ENCODE assay signal across 8 cellular contexts in the genomic region with DNA sequence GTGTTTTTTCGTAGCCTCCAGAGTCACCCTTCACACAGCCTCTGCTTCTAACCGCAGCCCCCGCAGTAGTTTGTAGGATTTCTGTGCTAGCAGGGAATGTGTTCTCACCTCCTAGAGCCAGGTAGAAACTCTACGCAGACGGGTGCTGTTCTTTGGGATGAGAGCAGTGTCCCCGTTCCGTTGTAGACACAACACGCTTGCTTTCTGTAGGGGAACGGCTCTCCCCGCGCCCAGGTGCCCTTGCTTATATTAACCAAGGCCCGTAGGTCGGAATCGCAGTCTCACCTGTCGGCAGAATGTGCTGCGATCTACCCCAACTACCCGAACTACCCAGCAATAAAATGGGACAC.
DNase-seq lines count a peak whose midpoint lies in the region; ATAC-seq and TF ChIP-seq lines count a peak whose summit lies in the region.

No MANE protein-coding gene starts in this region.

- no peaks in the 10 kb centered on the region for H3K36me3 ChIP-seq in CD8-positive, alpha-beta T cell (ENCODE audit: insufficient read depth, low read length)
- H3K36me3 ChIP-seq in HUES48 (ENCODE audit: control insufficient read depth, insufficient read depth, low read length): no peaks in the 10 kb centered on the region
- no peaks in the 10 kb centered on the region for H3K36me3 ChIP-seq in mammary epithelial cell (ENCODE audit: insufficient read depth, low read length)
- no peaks in the 10 kb centered on the region for H3K36me3 ChIP-seq in muscle layer of colon (ENCODE audit: insufficient read depth, low read length)

- DNase-seq in CD8-positive, alpha-beta T cell: peak in 5 of 7 experiments; percentile 5 to 64 (median 26)
- DNase-seq in mammary epithelial cell: no peak
- DNase-seq in anterior cingulate cortex (lab: John Stamatoyannopoulos, UW): no peak
- DNase-seq in stimulated activated CD4-positive, alpha-beta T cell treated with anti-CD3 and anti-CD28 coated beads, Interleukin-4, amount 100 ng/mL, for 24 hours: no peak

- in situ Hi-C loops in mammary epithelial cell (cut with MboI; ENCODE audit: low sequenced_read_pairs in 2 of 2): loop anchor here in 1 of 2 donors (5.0 kb wide), 1 partner anchor 68 kb away; no protein-coding TSS in a partner anchor

- no peaks in the 10 kb centered on the region for H3K79me2 ChIP-seq in mammary epithelial cell (ENCODE audit: insufficient read depth, low read length)

- dilution Hi-C loops in mammary epithelial cell (cut with HindIII; ENCODE audit: low sequenced_read_pairs): no loop called here

- peaks cover 19% of the 10 kb centered on the region for H3K4me1 Mint-ChIP-seq in CD8-positive, alpha-beta T cell (ENCODE audit: low read depth)

- POLR2A ChIA-PET in CD8-positive, alpha-beta T cell (lab: Charles Lee): interaction anchor here (1.1 to 1.4 kb wide), 2 partner anchors 70 to 72 kb away, joined by 3 to 8 read pairs; no protein-coding TSS in a partner anchor

- ATAC-seq in CD8-positive, alpha-beta T cell: peak; percentile 11
- no peak for ATAC-seq in GM19035 (IDR thresholded peaks at IDR 0.05; ENCODE audit: unreplicated experiment)
- ATAC-seq in GM21723 (IDR thresholded peaks at IDR 0.05; ENCODE audit: unreplicated experiment): no peak

- peak overlapping the region; percentile 85 for H3K27ac ChIP-seq in CD8-positive, alpha-beta T cell (ENCODE audit: low read depth, low read length)
- H3K27ac ChIP-seq in HUES48 (ENCODE audit: low read depth, low read length) (peak overlapping the region; percentile 89), mammary epithelial cell (ENCODE audit: insufficient read depth, low read depth, low read length) (peak overlapping the region; percentile 57), muscle layer of colon (ENCODE audit: low read depth, low read length) (no peak overlapping the region)

- no peaks in the 10 kb centered on the region for H4K20me1 ChIP-seq in mammary epithelial cell (ENCODE audit: insufficient read depth, low read length)

- CTCF ChIA-PET in CD8-positive, alpha-beta T cell (lab: Charles Lee): interaction anchor here (1.1 kb wide), 1 partner anchor 9 kb away, joined by 3 read pairs; no protein-coding TSS in a partner anchor
- CTCF ChIA-PET in mammary epithelial cell (lab: Charles Lee; ENCODE audit: low non-redundant PET): interaction anchor here (0.8 kb wide), 1 partner anchor 70 kb away, joined by 3 read pairs; no protein-coding TSS in a partner anchor

- peak overlapping the region; percentile 98 for H2AFZ ChIP-seq in mammary epithelial cell (ENCODE audit: low read depth, low read length)

- H3K9ac ChIP-seq in HUES48 (ENCODE audit: low read depth, low read length): peak overlapping the region; percentile 57
- H3K9ac ChIP-seq in mammary epithelial cell (ENCODE audit: insufficient read depth, low read length): peak overlapping the region; percentile 56
- H3K9ac ChIP-seq in muscle layer of colon (ENCODE audit: low read length): peak overlapping the region; percentile 53

- peak overlapping the region; percentile 99 for H3K27ac Mint-ChIP-seq in CD8-positive, alpha-beta T cell

- H3K9me3 Mint-ChIP-seq in CD8-positive, alpha-beta T cell: no peaks in the 10 kb centered on the region

- intact Hi-C loops in CD8-positive, alpha-beta T cell (cut with DNase I, micrococcal nuclease): loop anchor here in 1 of 2 experiments (1.0 kb wide), 1 partner anchor 70 kb away; no protein-coding TSS in a partner anchor
- intact Hi-C loops in mammary epithelial cell (cut with micrococcal nuclease): loop anchor here (1.0 to 2.0 kb wide), 3 partner anchors 11 to 125 kb away; no protein-coding TSS in a partner anchor

- H3K4me1 ChIP-seq in CD8-positive, alpha-beta T cell (ENCODE audit: insufficient read depth, low read length): no peaks in the 10 kb centered on the region
- peaks cover 4% of the 10 kb centered on the region for H3K4me1 ChIP-seq in HUES48 (ENCODE audit: control insufficient read depth, insufficient read depth, low read length)
- H3K4me1 ChIP-seq in mammary epithelial cell (ENCODE audit: insufficient read depth, low read length): peaks cover 13% of the 10 kb centered on the region
- peaks cover 5% of the 10 kb centered on the region for H3K4me1 ChIP-seq in muscle layer of colon (ENCODE audit: insufficient read depth, low read length)

- peaks cover 7% of the 10 kb centered on the region for H3K36me3 Mint-ChIP-seq in CD8-positive, alpha-beta T cell

- TF ChIP-seq CTCF in CD8-positive, alpha-beta T cell (IDR thresholded peaks at IDR 0.05): no peak
- TF ChIP-seq CTCF in mammary epithelial cell (conservative IDR thresholded peaks at IDR 0.05 in 1 of 2, IDR thresholded peaks at IDR 0.05 in 1 of 2; ENCODE audit: extremely low read depth in 1 of 2, insufficient read depth in 1 of 2, low read depth in 1 of 2, low read length in 2 of 2): no peak

- H3K9me3 ChIP-seq in CD8-positive, alpha-beta T cell (ENCODE audit: low read length): no peaks in the 10 kb centered on the region
- H3K9me3 ChIP-seq in HUES48 (ENCODE audit: control insufficient read depth, insufficient read depth, low read length): no peaks in the 10 kb centered on the region
- H3K9me3 ChIP-seq in mammary epithelial cell (replicated peaks; ENCODE audit: insufficient read depth, low read length): no peaks in the 10 kb centered on the region
- H3K9me3 ChIP-seq in muscle layer of colon (ENCODE audit: low read length): no peaks in the 10 kb centered on the region

- no TSS peak for BruUV-seq in mammary epithelial cell (replicated peaks; lab: Mats Ljungman, UMichigan)

- 5% methylated on average over 16 of the region's 17 CpGs for WGBS in mammary epithelial cell (ENCODE audit: low coverage, missing lambda C conversion rate)

- peak overlapping the region; percentile 62 for H3K4me3 ChIP-seq in CD8-positive, alpha-beta T cell (ENCODE audit: low read depth, low read length)
- H3K4me3 ChIP-seq in HUES48 (ENCODE audit: low read depth, low read length): peak overlapping the region; percentile 59
- H3K4me3 ChIP-seq in mammary epithelial cell (replicated peaks in 1 of 3; ENCODE audit: insufficient read depth in 1 of 3, low read depth in 2 of 3, low read length in 3 of 3): peak overlapping the region; percentile 42 to 59 (median 54)
- peak overlapping the region; percentile 61 to 90 for H3K4me3 ChIP-seq in muscle layer of colon (ENCODE audit: low read depth in 1 of 2, low read length in 2 of 2)

- no peaks in the 10 kb centered on the region for H3K27me3 ChIP-seq in CD8-positive, alpha-beta T cell (ENCODE audit: insufficient read depth, low read length)
- H3K27me3 ChIP-seq in HUES48 (ENCODE audit: control insufficient read depth, insufficient read depth, low read length): no peaks in the 10 kb centered on the region
- no peaks in the 10 kb centered on the region for H3K27me3 ChIP-seq in mammary epithelial cell (ENCODE audit: insufficient read depth, low read length)
- peaks cover 0 to 4% of the 10 kb centered on the region in 2 donors for H3K27me3 ChIP-seq in muscle layer of colon (ENCODE audit: control insufficient read depth in 1 of 2, insufficient read depth in 2 of 2, low read length in 2 of 2)

- H3K27me3 Mint-ChIP-seq in CD8-positive, alpha-beta T cell (ENCODE audit: low read depth): no peaks in the 10 kb centered on the region

- H3K4me2 ChIP-seq in mammary epithelial cell (ENCODE audit: insufficient read depth, low read depth, low read length): peak overlapping the region; percentile 98

- H3K4me3 Mint-ChIP-seq in CD8-positive, alpha-beta T cell: peak overlapping the region; percentile 95

Comparison
In these comparisons a context has a peak if more than half of its experiments do, and no peak if none do; other contexts are left out.
1. DNase-seq: peak in CD8-positive, alpha-beta T cell (5 of 7); none in mammary epithelial cell (single experiment), anterior cingulate cortex (0 of 58) and stimulated activated CD4-positive, alpha-beta T cell treated with anti-CD3 and anti-CD28 coated beads, Interleukin-4, amount 100 ng/mL, for 24 hours (single experiment).
2. Peak in every context shown above with its lines, with median percentiles within 50 percentile points of each other: H3K4me3 ChIP-seq and H3K9ac ChIP-seq.